1 cellular context compared by ENCODE assay signal in the genomic region with DNA sequence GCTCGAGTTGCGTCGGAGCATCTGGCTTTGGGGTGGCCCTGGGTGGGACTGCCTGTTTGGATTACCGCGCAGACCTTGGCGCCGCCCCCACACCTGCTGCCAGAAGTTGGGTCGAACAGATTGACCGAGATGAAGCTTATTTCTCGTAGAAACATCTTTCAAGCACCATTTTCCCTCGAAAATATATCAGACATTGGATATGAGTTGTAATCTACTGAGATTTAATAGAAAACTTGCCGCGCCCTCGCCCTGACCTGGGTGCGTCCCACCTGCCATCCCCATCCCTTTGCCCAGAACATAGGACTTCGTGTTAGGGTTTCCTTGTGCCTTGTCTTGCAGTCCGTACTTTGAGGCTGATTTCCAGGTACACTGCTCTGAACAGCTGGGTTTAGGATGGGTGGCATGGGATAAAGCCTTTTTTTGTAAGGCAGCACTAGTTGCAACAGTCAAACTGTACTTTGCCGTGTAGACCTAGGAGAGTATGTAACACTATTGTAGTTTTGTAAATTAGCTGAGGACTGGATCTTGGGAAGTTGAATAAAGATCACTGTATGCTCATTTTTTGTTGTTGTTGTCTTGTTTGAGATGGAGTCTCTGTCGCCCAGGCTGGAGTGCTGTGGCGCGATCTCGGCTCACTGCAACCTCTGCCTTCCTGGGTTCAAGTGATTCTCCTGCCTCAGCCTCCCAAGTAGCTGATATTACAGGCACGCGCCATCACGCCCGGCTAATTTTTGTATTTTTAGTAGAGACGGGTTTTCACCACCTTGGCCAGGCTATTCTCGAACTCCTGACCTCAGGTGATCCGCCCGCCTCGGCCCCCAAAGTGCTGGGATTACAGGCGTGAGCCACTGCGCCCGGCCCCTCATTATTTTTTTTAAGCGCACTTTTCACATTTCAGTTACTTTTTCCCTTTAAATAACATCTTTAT.
TF ChIP-seq lines count a peak whose summit lies in the region.

No MANE protein-coding gene starts in this region.

TF ChIP-seq in K562, 482 proteins besides CTCF, POLR2A, EP300 and RAD21 (continued from another document):
- TF ChIP-seq, protein P1, sequence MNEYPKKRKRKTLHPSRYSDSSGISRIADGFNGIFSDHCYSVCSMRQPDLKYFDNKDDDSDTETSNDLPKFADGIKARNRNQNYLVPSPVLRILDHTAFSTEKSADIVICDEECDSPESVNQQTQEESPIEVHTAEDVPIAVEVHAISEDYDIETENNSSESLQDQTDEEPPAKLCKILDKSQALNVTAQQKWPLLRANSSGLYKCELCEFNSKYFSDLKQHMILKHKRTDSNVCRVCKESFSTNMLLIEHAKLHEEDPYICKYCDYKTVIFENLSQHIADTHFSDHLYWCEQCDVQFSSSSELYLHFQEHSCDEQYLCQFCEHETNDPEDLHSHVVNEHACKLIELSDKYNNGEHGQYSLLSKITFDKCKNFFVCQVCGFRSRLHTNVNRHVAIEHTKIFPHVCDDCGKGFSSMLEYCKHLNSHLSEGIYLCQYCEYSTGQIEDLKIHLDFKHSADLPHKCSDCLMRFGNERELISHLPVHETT (CRISPR knock-in tag; conservative IDR thresholded peaks at IDR 0.05 in 1 of 2, IDR thresholded peaks at IDR 0.05 in 1 of 2): no peak
- TF ChIP-seq PTTG1 (tag; IDR thresholded peaks at IDR 0.05; ENCODE audit: low read depth) (no peak), ZNF766 (CRISPR knock-in tag; conservative IDR thresholded peaks at IDR 0.05) (no peak), HOXB6 (CRISPR knock-in tag; IDR thresholded peaks at IDR 0.05; ENCODE audit: borderline replicate concordance) (no peak), ID3 (CRISPR knock-in tag; IDR thresholded peaks at IDR 0.05) (no peak), ID3 (tag; IDR thresholded peaks at IDR 0.05) (no peak), ZNF592 (IDR thresholded peaks at IDR 0.05) (peak; percentile 77; the same call in 1 of the 2 replicates), ZBTB17 (CRISPR knock-in tag; IDR thresholded peaks at IDR 0.05) (peak; percentile 83), ETV1 (tag; conservative IDR thresholded peaks at IDR 0.05; ENCODE audit: low read depth) (peak; percentile 24; the same call in 1 of the 2 replicates), GABPB2 (CRISPR knock-in tag; conservative IDR thresholded peaks at IDR 0.05) (no peak), NKRF (IDR thresholded peaks at IDR 0.05; ENCODE audit: borderline replicate concordance) (peak; percentile 54), ZC3H8 (IDR thresholded peaks at IDR 0.05) (no peak), NCOR1 (IDR thresholded peaks at IDR 0.05) (no peak), HSF4 (CRISPR knock-in tag; IDR thresholded peaks at IDR 0.05; ENCODE audit: borderline replicate concordance) (no peak), ZNF717 (CRISPR knock-in tag; IDR thresholded peaks at IDR 0.05) (no peak), ELK3 (CRISPR knock-in tag; IDR thresholded peaks at IDR 0.05) (no peak), FOXM1 (IDR thresholded peaks at IDR 0.05; ENCODE audit: low read depth) (no peak), FOXM1 (CRISPR knock-in tag; IDR thresholded peaks at IDR 0.05; ENCODE audit: low read depth) (peak; percentile 56; the same call in 1 of the 2 replicates), U2AF1 (optimal IDR thresholded peaks at IDR 0.05; ENCODE audit: low read depth, low read length) (no peak), DDX20 (tag; IDR thresholded peaks at IDR 0.05; ENCODE audit: low read depth) (no peak), NBN (IDR thresholded peaks at IDR 0.05; ENCODE audit: low read depth) (peak; percentile 16; the same call in 1 of the 2 replicates), RFX5 (IDR thresholded peaks at IDR 0.05; ENCODE audit: low read depth, low read length) (no peak), NR1H2 (CRISPR knock-in tag; IDR thresholded peaks at IDR 0.05) (no peak), TRIM24 (IDR thresholded peaks at IDR 0.05) (no peak; a peak in 1 of 4 replicates), RBM22 (IDR thresholded peaks at IDR 0.05; ENCODE audit: low read depth, low read length, poor library complexity, severe bottlenecking) (no peak), CREBBP (IDR thresholded peaks at IDR 0.05; ENCODE audit: low read depth, low read length) (no peak), DIDO1 (tag; IDR thresholded peaks at IDR 0.05; ENCODE audit: low read depth) (no peak), ZNF707 (CRISPR knock-in tag; conservative IDR thresholded peaks at IDR 0.05) (no peak), KLF6 (CRISPR knock-in tag; IDR thresholded peaks at IDR 0.05; ENCODE audit: borderline replicate concordance) (no peak), MYC (IDR thresholded peaks at IDR 0.05; ENCODE audit: low read depth, low read length) (no peak), MYC (CRISPR knock-in tag; IDR thresholded peaks at IDR 0.05; ENCODE audit: borderline replicate concordance, low read depth) (peak; percentile 93), RBM25 (IDR thresholded peaks at IDR 0.05; ENCODE audit: low read depth, low read length, severe bottlenecking) (no peak), EZH2 (IDR thresholded peaks at IDR 0.05; ENCODE audit: borderline replicate concordance, low read depth, low read length) (no peak), GABPA (tag; conservative IDR thresholded peaks at IDR 0.05; ENCODE audit: low read depth) (peak; percentile 67), EGR1 (conservative IDR thresholded peaks at IDR 0.05) (peak; percentile 77), SREBF1 (IDR thresholded peaks at IDR 0.05; ENCODE audit: borderline replicate concordance, low read depth, low read length) (no peak)
- TF ChIP-seq, protein P2, sequence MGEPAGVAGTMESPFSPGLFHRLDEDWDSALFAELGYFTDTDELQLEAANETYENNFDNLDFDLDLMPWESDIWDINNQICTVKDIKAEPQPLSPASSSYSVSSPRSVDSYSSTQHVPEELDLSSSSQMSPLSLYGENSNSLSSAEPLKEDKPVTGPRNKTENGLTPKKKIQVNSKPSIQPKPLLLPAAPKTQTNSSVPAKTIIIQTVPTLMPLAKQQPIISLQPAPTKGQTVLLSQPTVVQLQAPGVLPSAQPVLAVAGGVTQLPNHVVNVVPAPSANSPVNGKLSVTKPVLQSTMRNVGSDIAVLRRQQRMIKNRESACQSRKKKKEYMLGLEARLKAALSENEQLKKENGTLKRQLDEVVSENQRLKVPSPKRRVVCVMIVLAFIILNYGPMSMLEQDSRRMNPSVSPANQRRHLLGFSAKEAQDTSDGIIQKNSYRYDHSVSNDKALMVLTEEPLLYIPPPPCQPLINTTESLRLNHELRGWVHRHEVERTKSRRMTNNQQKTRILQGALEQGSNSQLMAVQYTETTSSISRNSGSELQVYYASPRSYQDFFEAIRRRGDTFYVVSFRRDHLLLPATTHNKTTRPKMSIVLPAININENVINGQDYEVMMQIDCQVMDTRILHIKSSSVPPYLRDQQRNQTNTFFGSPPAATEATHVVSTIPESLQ (CRISPR knock-in tag; IDR thresholded peaks at IDR 0.05): no peak
